In genomic region chrX:77046180-77046810, GRCh38 we compare ENCODE assay signal across 8 cellular contexts.
DNase-seq lines count a peak whose midpoint lies in the region; ATAC-seq and TF ChIP-seq lines count a peak whose summit lies in the region.
"Not testable (repeated sequence)": the region's sequence is repeated elsewhere in the genome, so short reads cannot be mapped to it uniquely, and the experiment has no call there.

No MANE protein-coding gene starts in this region.

- not testable (repeated sequence) for H3K14ac ChIP-seq in H9 (ENCODE audit: insufficient read depth, low read length)

- not testable (repeated sequence) for H3K4me1 ChIP-seq in H9 (ENCODE audit: insufficient read depth, low read length); breast epithelium; right lobe of liver; rectal smooth muscle tissue (ENCODE audit: control insufficient read depth, insufficient read depth, low read length); vagina

- H3K23me2 ChIP-seq in H9 (ENCODE audit: insufficient read length, low read depth, low read length, poor library complexity, severe bottlenecking), result not testable (repeated sequence)

- not testable (repeated sequence) for H3K27ac ChIP-seq in H9 (ENCODE audit: insufficient read length, low read depth, low read length); SK-N-MC; breast epithelium; right lobe of liver; rectal smooth muscle tissue (ENCODE audit: low read depth, low read length); vagina

- H2AFZ ChIP-seq in H9 (ENCODE audit: low read length), result not testable (repeated sequence)

- TF ChIP-seq POLR2A in breast epithelium (IDR thresholded peaks at IDR 0.05); right lobe of liver (IDR thresholded peaks at IDR 0.05); vagina (IDR thresholded peaks at IDR 0.05): not testable (repeated sequence)

- H3K79me1 ChIP-seq in H9 (ENCODE audit: insufficient read depth, low read depth, low read length, poor library complexity, severe bottlenecking), result not testable (repeated sequence)

- H3K27ac Mint-ChIP-seq in H9 (peak overlapping the region in 2 of 3 experiments; percentile 49 to 91; a peak in 2 of 7 replicates), glutamatergic neuron (ENCODE audit: unreplicated experiment) (peak overlapping the region; percentile 85)

- not testable (repeated sequence) for H3K27me3 ChIP-seq in H9 (ENCODE audit: insufficient read depth, low read length); breast epithelium; right lobe of liver; rectal smooth muscle tissue (ENCODE audit: control insufficient read depth, insufficient read depth, low read length); vagina

- not testable (repeated sequence) for H2BK15ac ChIP-seq in H9 (ENCODE audit: low read depth, low read length)

- H4K91ac ChIP-seq in H9 (ENCODE audit: insufficient read length, low read depth, low read length), result not testable (repeated sequence)

- DNase-seq in H9, result peak; percentile 50
- peak; percentile 30 for DNase-seq in NCI-H2227 (lab: John Stamatoyannopoulos, UW; ENCODE audit: unreplicated experiment)
- not testable (repeated sequence) for DNase-seq in SK-N-MC (ENCODE audit: low read depth, low spot score); breast epithelium (ENCODE audit: low spot score in 2 of 2); vagina (ENCODE audit: extremely low spot score in 2 of 2)
- DNase-seq in glutamatergic neuron, result peak; percentile 58
- peak; percentile 34 to 65 (median 39) for DNase-seq in right lobe of liver

- not testable (repeated sequence) for H3K27me3 Mint-ChIP-seq in H9 (ENCODE audit: low read depth); glutamatergic neuron (ENCODE audit: unreplicated experiment)

- H4K8ac ChIP-seq in H9 (replicated peaks; ENCODE audit: insufficient read length, low read depth, low read length), result not testable (repeated sequence)

- not testable (repeated sequence) for H3K4me2 ChIP-seq in H9 (ENCODE audit: insufficient read depth, insufficient read length, low read length)

- ATAC-seq in right lobe of liver, result not testable (repeated sequence)

- H3K4ac ChIP-seq in H9 (ENCODE audit: low read depth, low read length), result not testable (repeated sequence)

- not testable (repeated sequence) for H3K36me3 ChIP-seq in SK-N-MC (ENCODE audit: insufficient read depth, low read length); breast epithelium; right lobe of liver; rectal smooth muscle tissue (ENCODE audit: control insufficient read depth, insufficient read depth, low read length); vagina

- not testable (repeated sequence) for H2BK5ac ChIP-seq in H9 (ENCODE audit: insufficient read length, low read length)

- H3T11ph ChIP-seq in H9 (ENCODE audit: low read length), result not testable (repeated sequence)

- H3K4me1 Mint-ChIP-seq in H9, result peaks cover 5 to 19% of the 10 kb centered on the region in 2 experiments; a peak in 3 of 4 replicates
- not testable (repeated sequence) for H3K4me1 Mint-ChIP-seq in glutamatergic neuron (ENCODE audit: low read depth, unreplicated experiment)

- H3K18ac ChIP-seq in H9 (ENCODE audit: insufficient read length, low read depth, low read length), result not testable (repeated sequence)

- not testable (repeated sequence) for H3K9ac ChIP-seq in H9 (ENCODE audit: extremely low read depth, insufficient read length, low read length); SK-N-MC (ENCODE audit: insufficient read length); rectal smooth muscle tissue (ENCODE audit: low read length)

- TF ChIP-seq CTCF in H9 (conservative IDR thresholded peaks at IDR 0.05) (peak; percentile 20; the same call in 2 of the 3 replicates), right lobe of liver (IDR thresholded peaks at IDR 0.05) (peak in 2 of 4 donors; percentile 10 to 15)
- TF ChIP-seq CTCF in breast epithelium (IDR thresholded peaks at IDR 0.05); glutamatergic neuron (IDR thresholded peaks at IDR 0.05; ENCODE audit: partially characterized antibody, unreplicated experiment); vagina (IDR thresholded peaks at IDR 0.05): not testable (repeated sequence)

- H3K9me3 Mint-ChIP-seq in H9, result peaks cover 64 to 75% of the 10 kb centered on the region in 2 experiments
- not testable (repeated sequence) for H3K9me3 Mint-ChIP-seq in glutamatergic neuron (ENCODE audit: unreplicated experiment)

- H2BK12ac ChIP-seq in H9 (ENCODE audit: insufficient read length, low read depth, low read length), result not testable (repeated sequence)

- H4K5ac ChIP-seq in H9 (ENCODE audit: insufficient read length, low read depth, low read length), result not testable (repeated sequence)

- H3K23ac ChIP-seq in H9 (ENCODE audit: insufficient read length, low read depth, low read length), result not testable (repeated sequence)

- H4K20me1 ChIP-seq in H9 (ENCODE audit: control insufficient read depth, insufficient read depth, insufficient read length), result not testable (repeated sequence)

- intact Hi-C loops in breast epithelium (cut with DNase I; ENCODE audit: low total_unique reads); right lobe of liver (cut with DNase I); vagina (cut with DNase I): not testable (repeated sequence)

- H3K36me3 Mint-ChIP-seq in H9 (ENCODE audit: insufficient read depth in 1 of 3, low read depth in 3 of 3); glutamatergic neuron (ENCODE audit: unreplicated experiment): not testable (repeated sequence)

- not testable (repeated sequence) for H2BK20ac ChIP-seq in H9 (ENCODE audit: low read depth, low read length, poor library complexity, severe bottlenecking)

- not testable (repeated sequence) for H2BK120ac ChIP-seq in H9 (ENCODE audit: low read depth, low read length, poor library complexity, severe bottlenecking)

- no CpG with 5 or more reads among the region's 29 CpGs for WGBS in H9 (ENCODE audit: extremely low coverage, insufficient read length, low lambda C conversion rate)
- WGBS in right lobe of liver (ENCODE audit: insufficient coverage, low coverage, low lambda C conversion rate, missing lambda C conversion rate), result 32% methylated on average over 23 of the region's 29 CpGs

- not testable (repeated sequence) for H3K9me3 ChIP-seq in H9 (ENCODE audit: control insufficient read depth, low read depth, low read length); SK-N-MC (ENCODE audit: low read depth, low read length); breast epithelium; right lobe of liver; vagina

- H3K4me3 ChIP-seq in SK-N-MC, result peak overlapping the region; percentile 58
- peak overlapping the region; percentile 25 to 57 (median 30) for H3K4me3 ChIP-seq in breast epithelium
- peak overlapping the region in 2 of 3 donors; percentile 44 for H3K4me3 ChIP-seq in right lobe of liver
- H3K4me3 ChIP-seq in rectal smooth muscle tissue (ENCODE audit: low read length), result peak overlapping the region; percentile 32
- H3K4me3 ChIP-seq in vagina, result peak overlapping the region; percentile 14 to 19

- H3K4me3 Mint-ChIP-seq in H9 (peak overlapping the region; percentile 73 to 78), glutamatergic neuron (ENCODE audit: unreplicated experiment) (peak overlapping the region; percentile 82)

- not testable (repeated sequence) for H3K79me2 ChIP-seq in H9 (ENCODE audit: insufficient read depth, low read length)

- not testable (repeated sequence) for H2AK5ac ChIP-seq in H9 (ENCODE audit: insufficient read length, low read length)

- H3K56ac ChIP-seq in H9 (ENCODE audit: insufficient read length, low read depth, low read length), result not testable (repeated sequence)
